In genomic region chr20:37902504-37903313, GRCh38 we compare ENCODE assay signal across 8 cellular contexts. TPM values are rescaled to one million over a fixed set of nuclear protein-coding genes. Genes with fewer than 3 reads are reported as not detected.
DNase-seq lines count a peak whose midpoint lies in the region; ATAC-seq and TF ChIP-seq lines count a peak whose summit lies in the region.

Gene VSTM2L, plus strand, starts transcription at chr20:37903127. Its CDS starts 224 bp downstream, at chr20:37903351.

- H3K27ac ChIP-seq in suprapubic skin, result no peak within 1 kb of the TSS

- TF ChIP-seq POLR2A in suprapubic skin (IDR thresholded peaks at IDR 0.05), result no peak

- H3K36me3 Mint-ChIP-seq in Calu3 (ENCODE audit: insufficient read depth, unreplicated experiment), result peaks cover 5% of the 10 kb centered on the region
- H3K36me3 Mint-ChIP-seq in immature natural killer cell, result no peaks in the 10 kb centered on the region

- 3% methylated on average over 39 of the region's 71 CpGs for WGBS in suprapubic skin

- H3K27me3 Mint-ChIP-seq in Calu3 (ENCODE audit: unreplicated experiment) (peaks cover 89% of the 10 kb centered on the region), immature natural killer cell (ENCODE audit: low read depth in 3 of 3) (peaks cover 19 to 28% (median 21%) of the 10 kb centered on the region in 3 donors)

- H3K4me1 Mint-ChIP-seq in Calu3 (ENCODE audit: low read depth, unreplicated experiment) (peaks cover 7% of the 10 kb centered on the region), immature natural killer cell (peaks cover 12 to 17% of the 10 kb centered on the region in 2 donors)

- H3K27ac Mint-ChIP-seq in Calu3 (ENCODE audit: unreplicated experiment), result no peak within 1 kb of the TSS
- peak within 1 kb of the TSS in 1 of 6 donors; percentile 10 for H3K27ac Mint-ChIP-seq in immature natural killer cell

- no peak for TF ChIP-seq CTCF in Calu3 (IDR thresholded peaks at IDR 0.05; ENCODE audit: unreplicated experiment)
- TF ChIP-seq CTCF in suprapubic skin (IDR thresholded peaks at IDR 0.05), result no peak

- intact Hi-C loops in Calu3 (cut with micrococcal nuclease; ENCODE audit: unreplicated experiment), result loop anchor here (1.0 kb wide), 2 partner anchors 87 to 91 kb away; no protein-coding TSS in a partner anchor

- CTCF ChIA-PET in Calu3 (lab: Charles Lee), result no interaction called here

- H3K36me3 ChIP-seq in suprapubic skin, result no peaks in the 10 kb centered on the region

- peaks cover 13% of the 10 kb centered on the region for H3K4me1 ChIP-seq in suprapubic skin

- peak; percentile 55 for DNase-seq in Calu3
- DNase-seq in KBM-7, result peak; percentile 30
- DNase-seq in T47D (ENCODE audit: low read depth in 1 of 2, low spot score in 1 of 2), result peak; percentile 61 to 67
- no peak for DNase-seq in immature natural killer cell
- no peak for DNase-seq in suprapubic skin (ENCODE audit: low spot score in 2 of 2)
- no peak for DNase-seq in NCI-H2107 treated with DMSO at 0.1 percent for 48 hours (lab: John Stamatoyannopoulos, UW; ENCODE audit: unreplicated experiment)
- DNase-seq in Kasumi-1 (lab: John Stamatoyannopoulos, UW), result no peak

- no TSS peak for BruUV-seq in Calu3 (replicated peaks; lab: Mats Ljungman, UMichigan)

- in situ Hi-C loops in KBM-7 (cut with MboI; ENCODE audit: low pct_unique_long_range_greater_than_20kb, low sequenced_read_pairs) (no loop called here), T47D (cut with HindIII; ENCODE audit: low pct_unique_long_range_greater_than_20kb, low sequenced_read_pairs) (no loop called here)

- H3K9me3 ChIP-seq in suprapubic skin, result no peaks in the 10 kb centered on the region

- no peak for ATAC-seq in HG02970 (IDR thresholded peaks at IDR 0.05; ENCODE audit: low FRiP score, unreplicated experiment)

- peaks cover 68% of the 10 kb centered on the region for H3K27me3 ChIP-seq in suprapubic skin

- H3K4me3 Mint-ChIP-seq in Calu3 (ENCODE audit: low read depth, unreplicated experiment) (peak within 1 kb of the TSS; percentile 55), immature natural killer cell (peak within 1 kb of the TSS; percentile 68 to 86 (median 80))

- TF ChIP-seq EP300 in suprapubic skin (IDR thresholded peaks at IDR 0.05), result no peak

- H3K4me3 ChIP-seq in suprapubic skin, result peak within 1 kb of the TSS; percentile 51

- H3K9me3 Mint-ChIP-seq in Calu3 (ENCODE audit: low read depth, unreplicated experiment) (no peaks in the 10 kb centered on the region), immature natural killer cell (no peaks in the 10 kb centered on the region)

RNA-seq across cellular contexts. Expression of gene VSTM2L, which starts in this region (rescaled TPM):
- total RNA-seq in Calu3 (2022) (0.71 and 2.8 TPM in 2 replicates), suprapubic skin (1 to 10 TPM in 1 of 4 donors, under 1 TPM in 1, not detected in 2; 0.78 to 1.4 TPM)
- polyA plus RNA-seq in immature natural killer cell, result not detected

Comparison
In these comparisons a context has a peak if more than half of its experiments do, and no peak if none do; other contexts are left out.
1. DNase-seq: peak in Calu3 (single experiment), KBM-7 (single experiment) and T47D (2 of 2); none in immature natural killer cell (0 of 3), suprapubic skin (0 of 2), NCI-H2107 treated with DMSO at 0.1 percent for 48 hours (single experiment) and Kasumi-1 (0 of 2).